ENCODE assay signal across 1 cellular context in genomic region chr9:113992276-113992951, GRCh38.
TF ChIP-seq lines count a peak whose summit lies in the region.

No MANE protein-coding gene starts in this region.

TF ChIP-seq in HepG2, 621 proteins besides CTCF, POLR2A, EP300 and RAD21 (continued from another document):
- no peak for TF ChIP-seq HBP1 (CRISPR knock-in tag; IDR thresholded peaks at IDR 0.05; ENCODE audit: low read depth)
- TF ChIP-seq ZBTB37 (CRISPR knock-in tag; IDR thresholded peaks at IDR 0.05), result no peak
- TF ChIP-seq KDM6A (CRISPR knock-in tag; IDR thresholded peaks at IDR 0.05; ENCODE audit: low read depth), result no peak
